20 cellular contexts compared by ENCODE assay signal in genomic region chr9:98611319-98611718, GRCh38.
DNase-seq lines count a peak whose midpoint lies in the region; ATAC-seq, FAIRE-seq and TF ChIP-seq lines count a peak whose summit lies in the region.
"Had no signal": no experiment of that assay in that cellular context is flagged by ENCODE, and none has a peak within 500 bp of the region (broad histone marks: within the 10 kb centered on the region; RNA-seq: fewer than 3 reads in every experiment).

No MANE protein-coding gene starts in this region.

- H3K36me3 ChIP-seq in IMR-90 (ENCODE audit: control insufficient read depth, insufficient read depth, low read length), result no peaks in the 10 kb centered on the region
- H3K36me3 ChIP-seq in bronchial epithelial cell (ENCODE audit: control insufficient read depth, insufficient read depth, low read length), result no peaks in the 10 kb centered on the region

- H4K8ac ChIP-seq in IMR-90 (ENCODE audit: low read depth in 2 of 2, low read length in 2 of 2), result peak overlapping the region; percentile 96 to 99

- ATAC-seq in IMR-90 (ENCODE audit: low read depth) (no peak), left colon (no peak), left lobe of liver (no peak)
- ATAC-seq: CD8-positive, alpha-beta T cell; HCT116 had no signal

- peak overlapping the region; percentile 100 for H2BK120ac ChIP-seq in IMR-90 (ENCODE audit: low read depth, low read length)

- TF ChIP-seq RAD21 in IMR-90 (IDR thresholded peaks at IDR 0.05; ENCODE audit: low read length), result no peak

- H3K79me1 ChIP-seq in IMR-90 (ENCODE audit: low read depth in 1 of 2, low read length in 2 of 2), result peaks cover 19 to 51% of the 10 kb centered on the region in 2 experiments; a peak in 3 of 4 replicates

- H4K5ac ChIP-seq in IMR-90 (ENCODE audit: low read depth, low read length), result peak overlapping the region; percentile 98

- H3K4ac ChIP-seq in IMR-90 (ENCODE audit: low read depth, low read length), result peak overlapping the region; percentile 95

- no peak for TF ChIP-seq POLR2A in IMR-90 (IDR thresholded peaks at IDR 0.05; ENCODE audit: low read depth, low read length)

- peaks cover 28% of the 10 kb centered on the region for H3K9me1 ChIP-seq in IMR-90 (ENCODE audit: insufficient read depth, low read length)

- H2BK5ac ChIP-seq in IMR-90 (ENCODE audit: low read depth, low read length, poor library complexity, severe bottlenecking), result peak overlapping the region; percentile 100

- DNase-seq in IMR-90 (no peak), bronchial epithelial cell (ENCODE audit: low read depth) (no peak), nephron progenitor cell (no peak), left colon (no peak), left lobe of liver (ENCODE audit: low spot score) (no peak), epidermal melanocyte (ENCODE audit: insufficient read length, low spot score) (no peak), osteocyte (ENCODE audit: extremely low spot score, unreplicated experiment) (no peak)
- DNase-seq: CD8-positive, alpha-beta T cell; COR-L47; DMS153; DMS79 treated with DMSO at 0.1 percent for 48 hours; EL had no signal

- no peaks in the 10 kb centered on the region for H3K27me3 ChIP-seq in IMR-90 (ENCODE audit: control insufficient read depth, insufficient read depth, low read length)
- no peaks in the 10 kb centered on the region for H3K27me3 ChIP-seq in bronchial epithelial cell (ENCODE audit: control insufficient read depth, insufficient read depth, low read length)

- BruUV-seq in IMR-90 (replicated peaks; lab: Mats Ljungman, UMichigan), result no TSS peak

- intact Hi-C loops in IMR-90 (cut with micrococcal nuclease) (no loop called here), left colon (cut with DNase I, micrococcal nuclease) (no loop called here)

- H3K4me1 Mint-ChIP-seq in nephron progenitor cell (peaks cover 19% of the 10 kb centered on the region), osteocyte (ENCODE audit: unreplicated experiment) (no peaks in the 10 kb centered on the region)
- H3K4me1 Mint-ChIP-seq: CD14-positive monocyte had no signal

- dilution Hi-C loops in IMR-90 (cut with HindIII; ENCODE audit: low sequenced_read_pairs, unreplicated experiment), result no loop called here

- H2BK20ac ChIP-seq in IMR-90 (ENCODE audit: low read depth, low read length), result peak overlapping the region; percentile 98

- peak; percentile 75 for FAIRE-seq in bronchial epithelial cell (lab: Jason Lieb, UNC)
- FAIRE-seq: A204.1, D721Med, G401.6, GM19239 had no signal

- peak overlapping the region; percentile 44 for H2AK9ac ChIP-seq in IMR-90 (replicated peaks; ENCODE audit: low read depth, low read length, poor library complexity)

- H3K4me3 ChIP-seq in IMR-90 (ENCODE audit: insufficient read depth, low read depth, low read length) (no peak overlapping the region), bronchial epithelial cell (ENCODE audit: low read depth, low read length) (no peak overlapping the region)

- H3K9ac ChIP-seq in IMR-90 (ENCODE audit: low read depth, low read length), result no peak overlapping the region; the same call in 1 of the 2 replicates

- POLR2A ChIA-PET in IMR-90 (lab: Charles Lee; ENCODE audit: unreplicated experiment), result no interaction called here

- TF ChIP-seq CTCF in IMR-90 (conservative IDR thresholded peaks at IDR 0.05; ENCODE audit: low read depth, low read length), result no peak
- no peak for TF ChIP-seq CTCF in bronchial epithelial cell (IDR thresholded peaks at IDR 0.05; ENCODE audit: insufficient read depth, low read length, severe bottlenecking)
- TF ChIP-seq CTCF in nephron progenitor cell (IDR thresholded peaks at IDR 0.05), result no peak
- no peak for TF ChIP-seq CTCF in osteocyte (IDR thresholded peaks at IDR 0.05)

- no peak overlapping the region for H3K56ac ChIP-seq in IMR-90 (ENCODE audit: extremely low read depth, insufficient read depth, low read length)

- H4K91ac ChIP-seq in IMR-90 (ENCODE audit: insufficient read depth, low read depth, low read length), result peak overlapping the region; percentile 99

- peak overlapping the region; percentile 99; the same call in 2 of the 3 replicates for H2BK15ac ChIP-seq in IMR-90 (ENCODE audit: low read depth, low read length)

- H3K27ac Mint-ChIP-seq in nephron progenitor cell, result peak overlapping the region; percentile 67
- no peak overlapping the region for H3K27ac Mint-ChIP-seq in osteocyte (ENCODE audit: unreplicated experiment)
- H3K27ac Mint-ChIP-seq: B cell; CD8-positive, alpha-beta T cell had no signal

- in situ Hi-C loops in IMR-90 (cut with MboI; ENCODE audit: low sequenced_read_pairs), result no loop called here

- H3K23ac ChIP-seq in IMR-90 (ENCODE audit: low read depth, low read length), result peak overlapping the region; percentile 96; the same call in 1 of the 2 replicates

- no peaks in the 10 kb centered on the region for H3K9me3 Mint-ChIP-seq in nephron progenitor cell
- no peaks in the 10 kb centered on the region for H3K9me3 Mint-ChIP-seq in osteocyte (ENCODE audit: unreplicated experiment)
- H3K9me3 Mint-ChIP-seq: CD8-positive, alpha-beta T cell had no signal

- H3K4me3 Mint-ChIP-seq in nephron progenitor cell, result no peak overlapping the region
- H3K4me3 Mint-ChIP-seq in osteocyte (ENCODE audit: unreplicated experiment), result no peak overlapping the region
- H3K4me3 Mint-ChIP-seq: B cell; CD14-positive monocyte; CD8-positive, alpha-beta T cell had no signal

- H3K14ac ChIP-seq in IMR-90 (replicated peaks; ENCODE audit: low read depth, low read length), result peak overlapping the region; percentile 97

- CTCF ChIA-PET in IMR-90 (lab: Yijun Ruan, JAX), result interaction anchor here (0.7 to 1.0 kb wide), 4 partner anchors 16 to 163 kb away, joined by 3 to 4 read pairs (median 4); no protein-coding TSS in a partner anchor

- WGBS in IMR-90 (ENCODE audit: extremely low coverage in 2 of 2, insufficient read length in 1 of 2), 2 experiments, result no CpG with 5 or more reads among the region's 2 CpGs

- peaks cover 36% of the 10 kb centered on the region for H3K4me1 ChIP-seq in IMR-90 (ENCODE audit: control insufficient read depth, insufficient read depth, low read length)

- H4K20me1 ChIP-seq in IMR-90 (ENCODE audit: insufficient read depth, low read length), result no peaks in the 10 kb centered on the region

- no peaks in the 10 kb centered on the region for H3K9me3 ChIP-seq in IMR-90 (ENCODE audit: control insufficient read depth, insufficient read depth, low read length)

- H2AFZ ChIP-seq in IMR-90 (replicated peaks; ENCODE audit: low read length, poor library complexity), result no peak overlapping the region

- H3K36me3 Mint-ChIP-seq in nephron progenitor cell (ENCODE audit: low read depth), result no peaks in the 10 kb centered on the region
- H3K36me3 Mint-ChIP-seq in osteocyte (ENCODE audit: unreplicated experiment), result no peaks in the 10 kb centered on the region
- H3K36me3 Mint-ChIP-seq: CD14-positive monocyte; CD8-positive, alpha-beta T cell had no signal

- peak overlapping the region; percentile 96 for H3K18ac ChIP-seq in IMR-90 (ENCODE audit: low read depth, low read length)

- no peak overlapping the region for H3K4me2 ChIP-seq in IMR-90 (ENCODE audit: low read depth, low read length)

- peak overlapping the region; percentile 100 for H2AK5ac ChIP-seq in IMR-90 (ENCODE audit: low read depth, low read length)

- H3K27ac ChIP-seq in IMR-90 (ENCODE audit: insufficient read depth, low read length), result peak overlapping the region; percentile 93
- H3K27ac ChIP-seq: HL-60 had no signal

- peaks cover 10% of the 10 kb centered on the region for H3K27me3 Mint-ChIP-seq in nephron progenitor cell (ENCODE audit: low read depth, poor library complexity)
- peaks cover 10% of the 10 kb centered on the region for H3K27me3 Mint-ChIP-seq in osteocyte (ENCODE audit: unreplicated experiment)

TF ChIP-seq in IMR-90, 13 proteins besides CTCF, POLR2A, EP300 and RAD21:
- TF ChIP-seq MAZ (IDR thresholded peaks at IDR 0.05; ENCODE audit: borderline replicate concordance, low read depth, low read length), result no peak
- TF ChIP-seq RFX5 (IDR thresholded peaks at IDR 0.05; ENCODE audit: low read depth, low read length), result no peak
- TF ChIP-seq MAFK (IDR thresholded peaks at IDR 0.05; ENCODE audit: low read depth, low read length), result no peak
- no peak for TF ChIP-seq NFE2L2 (IDR thresholded peaks at IDR 0.05; ENCODE audit: low read depth, low read length)
- no peak for TF ChIP-seq ELK1 (IDR thresholded peaks at IDR 0.05; ENCODE audit: borderline replicate concordance, low read depth, low read length)
- no peak for TF ChIP-seq CEBPB (IDR thresholded peaks at IDR 0.05; ENCODE audit: low read depth, low read length)
- TF ChIP-seq MXI1 (IDR thresholded peaks at IDR 0.05; ENCODE audit: borderline replicate concordance, low read depth, low read length), result no peak
